In the genomic region with DNA sequence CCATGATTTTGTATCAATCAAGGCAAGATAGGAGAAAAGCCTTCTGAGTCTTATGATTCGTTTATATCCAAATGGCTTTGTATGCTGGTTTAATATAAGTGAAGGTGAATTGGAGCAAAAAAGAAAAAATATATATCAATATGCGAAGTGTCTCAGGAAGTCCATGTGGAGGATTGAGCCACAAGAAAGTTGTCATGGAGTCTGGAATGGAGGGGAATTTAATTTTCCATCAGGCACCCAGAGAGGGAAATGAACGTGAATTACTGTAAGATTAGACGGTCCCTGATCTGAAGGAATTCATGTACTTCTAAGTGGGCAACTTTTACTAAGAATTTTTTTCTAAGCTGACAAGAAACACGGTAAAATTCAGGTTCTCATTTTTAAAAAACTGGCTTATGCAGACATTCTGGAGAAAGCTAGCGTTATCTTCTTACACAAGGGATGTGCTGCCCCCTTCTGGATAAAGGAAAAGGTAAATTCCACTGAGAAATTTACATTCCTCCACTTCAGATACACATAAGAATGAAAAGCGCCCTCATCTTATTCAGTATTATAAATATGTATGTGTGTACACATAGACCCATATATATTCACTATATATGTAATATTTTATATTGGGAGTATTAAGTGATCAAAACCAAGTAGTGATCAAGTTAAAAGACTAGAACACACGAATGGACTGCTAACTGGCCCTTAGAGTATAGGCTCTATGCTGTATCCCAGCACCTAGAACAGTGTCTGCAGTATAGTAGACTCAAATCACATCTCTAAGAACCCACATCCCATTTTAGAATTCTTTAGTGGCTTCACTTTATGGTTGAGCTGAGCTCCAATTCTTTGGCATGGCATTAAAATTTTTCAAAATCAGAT, we compare ENCODE assay signal across 8 cellular contexts.
DNase-seq lines count a peak whose midpoint lies in the region; ATAC-seq and TF ChIP-seq lines count a peak whose summit lies in the region.

No MANE protein-coding gene starts in this region.

- no peaks in the 10 kb centered on the region for H3K4me1 ChIP-seq in gastrocnemius medialis

- intact Hi-C loops in gastrocnemius medialis (cut with DNase I; ENCODE audit: low total_unique reads), result loop anchor here (1.0 to 5.0 kb wide), 2 partner anchors 262 to 341 kb away; no protein-coding TSS in a partner anchor

- no peaks in the 10 kb centered on the region for H3K9me3 ChIP-seq in gastrocnemius medialis

- DNase-seq in DMS53 treated with DMSO at 0.1 percent for 48 hours (lab: John Stamatoyannopoulos, UW; ENCODE audit: unreplicated experiment) (peak; percentile 73), LNCaP clone FGC (ENCODE audit: low read depth) (peak; percentile 35), foreskin melanocyte (peak; percentile 46), gastrocnemius medialis (no peak), activated gamma-delta T cell treated with Interleukin-2 at 50 U/mL for 16 hours (no peak)
- no peak for DNase-seq in central memory CD4-positive, alpha-beta T cell

- in situ Hi-C loops in gastrocnemius medialis (cut with MboI; ENCODE audit: low sequenced_read_pairs in 4 of 4), result loop anchor here in 3 of 4 donors (10.0 to 25.0 kb wide), 4 partner anchors 256 to 356 kb away; no protein-coding TSS in a partner anchor

- TF ChIP-seq CTCF in LNCaP clone FGC (IDR thresholded peaks at IDR 0.05; ENCODE audit: control insufficient read depth, extremely low read depth, insufficient read depth) (peak; percentile 34), gastrocnemius medialis (IDR thresholded peaks at IDR 0.05 in 4 of 5, conservative IDR thresholded peaks at IDR 0.05 in 1 of 5) (peak in 4 of 5 experiments; percentile 11 to 62 (median 32))

- H3K36me3 ChIP-seq in gastrocnemius medialis, result no peaks in the 10 kb centered on the region

- ATAC-seq in GM21423 (IDR thresholded peaks at IDR 0.05; ENCODE audit: unreplicated experiment), result peak; percentile 81
- ATAC-seq in SK-N-SH treated with all-trans-retinoic acid at 6 μM for 48 hours, result peak; percentile 88
- ATAC-seq in gastrocnemius medialis, result no peak

- no peak overlapping the region for H3K4me3 ChIP-seq in LNCaP clone FGC (ENCODE audit: low read depth, low read length)
- H3K4me3 ChIP-seq in gastrocnemius medialis, result no peak overlapping the region

- no peaks in the 10 kb centered on the region for H3K27me3 ChIP-seq in gastrocnemius medialis

- no peak for TF ChIP-seq POLR2A in gastrocnemius medialis (IDR thresholded peaks at IDR 0.05)

- H3K27ac ChIP-seq in gastrocnemius medialis, result no peak overlapping the region

TF ChIP-seq in SK-N-SH treated with all-trans-retinoic acid at 6 μM for 48 hours, 23 proteins besides CTCF, POLR2A, EP300 and RAD21:
- no peak for TF ChIP-seq OSR1 (CRISPR knock-in tag; IDR thresholded peaks at IDR 0.05)
TF ChIP-seq in SK-N-SH treated with all-trans-retinoic acid at 6 μM for 48 hours: peak in this region for 0.

Comparison
In these comparisons a context has a peak if more than half of its experiments do, and no peak if none do; other contexts are left out.
1. DNase-seq: peak in DMS53 treated with DMSO at 0.1 percent for 48 hours (single experiment), LNCaP clone FGC (single experiment) and foreskin melanocyte (single experiment); none in gastrocnemius medialis (0 of 2), central memory CD4-positive, alpha-beta T cell (single experiment) and activated gamma-delta T cell treated with Interleukin-2 at 50 U/mL for 16 hours (single experiment).
2. ATAC-seq: peak in GM21423 (single experiment) and SK-N-SH treated with all-trans-retinoic acid at 6 μM for 48 hours (single experiment); none in gastrocnemius medialis (0 of 2).